In the genomic region with DNA sequence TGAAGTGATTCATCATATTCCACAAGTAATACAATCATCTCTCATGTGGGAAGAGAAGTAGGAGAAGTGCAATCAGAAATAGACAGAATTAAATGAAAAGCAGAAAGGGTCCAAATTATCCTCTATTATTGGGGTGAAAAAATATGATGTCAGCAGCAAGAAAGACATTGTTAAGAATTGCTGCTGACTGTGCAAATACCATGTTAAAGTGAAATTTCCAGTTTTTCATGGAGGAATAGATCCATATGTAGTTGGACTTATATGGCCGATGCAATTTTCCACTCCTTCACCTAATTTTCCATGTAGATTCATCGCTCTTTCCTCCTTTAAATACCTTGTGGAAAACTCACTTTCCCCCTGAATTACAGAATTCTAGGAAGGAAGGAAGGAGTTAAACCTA, we compare ENCODE assay signal across 37 cellular contexts.
"Had no signal": no experiment of that assay in that cellular context is flagged by ENCODE, and none has a peak within 500 bp of the region (broad histone marks: within the 10 kb centered on the region; RNA-seq: fewer than 3 reads in every experiment).

No MANE protein-coding gene starts in this region.

- H3K27me3 ChIP-seq: adrenal gland, body of pancreas had no signal

- H3K4me3 Mint-ChIP-seq: activated B cell treated with CpG ODN at 0.5 μM for 24 hours; activated CD4-positive, alpha-beta memory T cell treated with anti-CD3 and anti-CD28 coated beads for 36 hours; activated naive CD4-positive, alpha-beta T cell treated with anti-CD3 and anti-CD28 coated beads for 36 hours; activated T-cell treated with anti-CD3 and anti-CD28 coated beads, Interleukin-2, amount 50 U/mL, for 4 hours; activated T-helper 1 cell treated with anti-CD3 and anti-CD28 coated beads, Interleukin-12 subunit alpha, Interleukin-12 subunit beta, Interleukin-2, Interleukin-4 antibody, amounts not matched to agents 30 ng/mL and 10 ng/mL and 1 ng/mL, durations not matched to agents 14 hours and 24 hours and 36 hours; T-cell; T-helper 17 cell had no signal

- H3K4me3 ChIP-seq: adrenal gland, body of pancreas had no signal

- DNase-seq: activated B cell treated with CpG ODN at 0.5 μM for 24 hours; activated CD4-positive, alpha-beta memory T cell treated with anti-CD3 and anti-CD28 coated beads for 36 hours; activated CD4-positive, alpha-beta T cell treated with anti-CD3 and anti-CD28 coated beads for 4 hours; activated CD4-positive, alpha-beta T cell treated with anti-CD3 and anti-CD28 coated beads, Interleukin-2, amount 50 U/mL, for 1 hour; activated CD4-positive, CD25-positive, alpha-beta regulatory T cell treated with anti-CD3 and anti-CD28 coated beads, Interleukin-2, amount 50 U/mL, for 72 hours; activated CD8-positive, alpha-beta memory T cell treated with anti-CD3 and anti-CD28 coated beads, Interleukin-2, amount 50 U/mL, for 4 hours; activated gamma-delta T cell treated with Interleukin-2 at 50 U/mL for 16 hours; activated naive CD4-positive, alpha-beta T cell treated with anti-CD3 and anti-CD28 coated beads for 36 hours; activated T-cell treated with anti-CD3 and anti-CD28 coated beads for 4 hours; activated T-cell treated with anti-CD3 and anti-CD28 coated beads, Interleukin-2, amount 50 U/mL, for 4 hours; adrenal gland; body of pancreas; Karpas-422; KBM-7; NCI-H1048; NCI-H1105 treated with DMSO at 0.1 percent for 48 hours; NCI-H1436; NCI-H1694; NCI-H1930; NCI-H2081 treated with DMSO at 0.1 percent for 48 hours; NCI-H345; NCI-H524 treated with DMSO at 0.1 percent for 48 hours; NK-92 treated with Interleukin-12 subunit alpha and Interleukin-12 subunit beta, amount 100 ng/mL, for 24 hours; SIG-M5; T-cell; T-helper 17 cell; T-helper 9 cell had no signal

- H3K9me3 ChIP-seq: adrenal gland, body of pancreas had no signal

- FAIRE-seq: astrocyte, bronchial epithelial cell, RCC 7860 had no signal

- ATAC-seq: activated naive CD4-positive, alpha-beta T cell treated with anti-CD3 and anti-CD28 coated beads, Interleukin-2, amount 50 U/mL, for 72 hours; activated T-cell treated with anti-CD3 and anti-CD28 coated beads, Interleukin-2, amount 50 U/mL, for 4 hours; body of pancreas; PC-3; Right ventricle myocardium inferior; SK-N-SH treated with all-trans-retinoic acid at 6 μM for 48 hours; T-cell; T-helper 17 cell had no signal

- H3K27ac Mint-ChIP-seq: activated B cell treated with CpG ODN at 0.5 μM for 24 hours; activated CD4-positive, alpha-beta memory T cell treated with anti-CD3 and anti-CD28 coated beads for 36 hours; activated naive CD4-positive, alpha-beta T cell treated with anti-CD3 and anti-CD28 coated beads for 36 hours; activated naive CD4-positive, alpha-beta T cell treated with anti-CD3 and anti-CD28 coated beads, Interleukin-2, amount 50 U/mL, for 72 hours; activated T-helper 1 cell treated with anti-CD3 and anti-CD28 coated beads, Interleukin-12 subunit alpha, Interleukin-12 subunit beta, Interleukin-2, Interleukin-4 antibody, amounts not matched to agents 30 ng/mL and 10 ng/mL and 1 ng/mL, durations not matched to agents 14 hours and 24 hours and 36 hours; T-cell; T-helper 17 cell had no signal

- H3K36me3 ChIP-seq: adrenal gland had no signal

- H3K36me3 Mint-ChIP-seq: activated CD4-positive, alpha-beta memory T cell treated with anti-CD3 and anti-CD28 coated beads for 36 hours; activated naive CD4-positive, alpha-beta T cell treated with anti-CD3 and anti-CD28 coated beads, Interleukin-2, amount 50 U/mL, for 72 hours; T-cell had no signal

- H3K27ac ChIP-seq: adrenal gland, body of pancreas, RWPE1, VCaP had no signal

- H3K9me3 Mint-ChIP-seq: activated B cell treated with CpG ODN at 0.5 μM for 24 hours; activated CD4-positive, alpha-beta memory T cell treated with anti-CD3 and anti-CD28 coated beads for 36 hours; activated naive CD4-positive, alpha-beta T cell treated with anti-CD3 and anti-CD28 coated beads for 36 hours; activated naive CD4-positive, alpha-beta T cell treated with anti-CD3 and anti-CD28 coated beads, Interleukin-2, amount 50 U/mL, for 72 hours; activated T-cell treated with anti-CD3 and anti-CD28 coated beads, Interleukin-2, amount 50 U/mL, for 4 hours; activated T-helper 1 cell treated with anti-CD3 and anti-CD28 coated beads, Interleukin-12 subunit alpha, Interleukin-12 subunit beta, Interleukin-2, Interleukin-4 antibody, amounts not matched to agents 30 ng/mL and 10 ng/mL and 1 ng/mL, durations not matched to agents 14 hours and 24 hours and 36 hours; T-cell had no signal

- H3K4me1 Mint-ChIP-seq: activated B cell treated with CpG ODN at 0.5 μM for 24 hours, T-cell, T-helper 17 cell had no signal

- H3K4me1 ChIP-seq: adrenal gland, body of pancreas had no signal

- H3K27me3 Mint-ChIP-seq: activated B cell treated with CpG ODN at 0.5 μM for 24 hours had no signal
